Comparison of ENCODE assay signal across 20 cellular contexts in genomic region chr7:156889746-156890145, GRCh38. TPM values are rescaled to one million over a fixed set of nuclear protein-coding genes. Genes with fewer than 3 reads are reported as not detected.
DNase-seq lines count a peak whose midpoint lies in the region; ATAC-seq, FAIRE-seq and TF ChIP-seq lines count a peak whose summit lies in the region.
"Had no signal": no experiment of that assay in that cellular context is flagged by ENCODE, and none has a peak within 500 bp of the region (broad histone marks: within the 10 kb centered on the region; RNA-seq: fewer than 3 reads in every experiment).

No MANE protein-coding gene starts in this region.

- DNase-seq in HepG2 (ENCODE audit: low spot score) (no peak), right lobe of liver (no peak), IMR-90 (no peak), H1 (ENCODE audit: low read depth in 1 of 2, low spot score in 2 of 2) (no peak), type B pancreatic cell (ENCODE audit: extremely low spot score, unreplicated experiment) (no peak), occipital lobe (lab: John Stamatoyannopoulos, UW) (no peak), DMS53 treated with DMSO at 0.1 percent for 48 hours (lab: John Stamatoyannopoulos, UW; ENCODE audit: unreplicated experiment) (no peak)
- DNase-seq: CD4-positive, alpha-beta memory T cell; H9; MM.1S; NCI-H1930; NCI-H226; NCI-H524 had no signal

- H2BK20ac ChIP-seq in IMR-90 (ENCODE audit: low read depth, low read length) (no peak overlapping the region), H1 (ENCODE audit: low read length) (no peak overlapping the region)

- H3K4me1 ChIP-seq in HepG2 (ENCODE audit: insufficient read depth, low read length) (peaks cover 34% of the 10 kb centered on the region), right lobe of liver (peaks cover 0 to 4% (median 0%) of the 10 kb centered on the region in 4 donors), IMR-90 (ENCODE audit: control insufficient read depth, insufficient read depth, low read length) (peaks cover 2% of the 10 kb centered on the region; the same call in 1 of the 2 replicates), H1 (replicated peaks in 1 of 4; ENCODE audit: control insufficient read depth in 3 of 4, insufficient read depth in 4 of 4, low read length in 3 of 4) (peaks cover 0 to 4% (median 0%) of the 10 kb centered on the region in 4 experiments; a peak in 2 of 7 replicates)

- BruUV-seq in HepG2 (replicated peaks; lab: Mats Ljungman, UMichigan) (no TSS peak), IMR-90 (replicated peaks; lab: Mats Ljungman, UMichigan) (no TSS peak)

- peak overlapping the region; percentile 39 for H3K4me3 Mint-ChIP-seq in type B pancreatic cell
- H3K4me3 Mint-ChIP-seq: H9 had no signal

- H3K23ac ChIP-seq in IMR-90 (ENCODE audit: low read depth, low read length), result no peak overlapping the region
- no peak overlapping the region for H3K23ac ChIP-seq in H1 (ENCODE audit: insufficient read length)

- H2AK5ac ChIP-seq in IMR-90 (ENCODE audit: low read depth, low read length) (no peak overlapping the region), H1 (ENCODE audit: low read depth, low read length) (no peak overlapping the region)

- peaks cover 50% of the 10 kb centered on the region for H3K79me2 ChIP-seq in HepG2 (ENCODE audit: insufficient read depth, low read length)
- peaks cover 4 to 66% of the 10 kb centered on the region in 2 experiments; a peak in 3 of 4 replicates for H3K79me2 ChIP-seq in H1 (ENCODE audit: control insufficient read depth in 1 of 2, insufficient read depth in 2 of 2, low read length in 2 of 2)

- FAIRE-seq in HepG2 (lab: Jason Lieb, UNC) (peak; percentile 4), H1 (lab: Jason Lieb, UNC) (no peak)
- FAIRE-seq: GM12891, HTR-8/SVneo had no signal

- H3K27ac ChIP-seq in HepG2 (ENCODE audit: extremely low read length, insufficient read depth, low read length) (no peak overlapping the region), right lobe of liver (no peak overlapping the region), IMR-90 (ENCODE audit: insufficient read depth, low read length) (no peak overlapping the region), H1 (ENCODE audit: low read depth, low read length) (no peak overlapping the region)
- H3K27ac ChIP-seq: BLaER1, SJSA1 had no signal

- TF ChIP-seq CTCF in HepG2 (CRISPR knock-in tag; IDR thresholded peaks at IDR 0.05) (no peak), right lobe of liver (IDR thresholded peaks at IDR 0.05) (no peak), IMR-90 (conservative IDR thresholded peaks at IDR 0.05; ENCODE audit: low read depth, low read length) (no peak), H1 (IDR thresholded peaks at IDR 0.05; ENCODE audit: control extremely low read depth in 1 of 3, insufficient read depth in 1 of 3, low read depth in 1 of 3, low read length in 3 of 3) (no peak), type B pancreatic cell (conservative IDR thresholded peaks at IDR 0.05) (no peak)

- peaks cover 13% of the 10 kb centered on the region for H3K36me3 Mint-ChIP-seq in type B pancreatic cell

- TF ChIP-seq EP300 in HepG2 (IDR thresholded peaks at IDR 0.05; ENCODE audit: low read depth in 2 of 2, low read length in 2 of 2) (no peak), HepG2 (CRISPR knock-in tag; IDR thresholded peaks at IDR 0.05; ENCODE audit: borderline replicate concordance) (no peak), H1 (IDR thresholded peaks at IDR 0.05; ENCODE audit: borderline replicate concordance in 1 of 2, low read depth in 2 of 2, low read length in 2 of 2) (no peak)

- no peak overlapping the region for H2AK9ac ChIP-seq in IMR-90 (replicated peaks; ENCODE audit: low read depth, low read length, poor library complexity)

- H3K27me3 ChIP-seq in HepG2 (ENCODE audit: control insufficient read depth in 1 of 2, insufficient read depth in 2 of 2, low read length in 2 of 2) (no peaks in the 10 kb centered on the region; a peak in 1 of 5 replicates), right lobe of liver (no peaks in the 10 kb centered on the region), IMR-90 (ENCODE audit: control insufficient read depth, insufficient read depth, low read length) (no peaks in the 10 kb centered on the region), H1 (replicated peaks in 1 of 4; ENCODE audit: control insufficient read depth in 3 of 4, extremely low read depth in 1 of 4, insufficient read depth in 3 of 4, low read length in 3 of 4) (no peaks in the 10 kb centered on the region)
- H3K27me3 ChIP-seq: BLaER1, SJSA1 had no signal

- H3K4ac ChIP-seq in IMR-90 (ENCODE audit: low read depth, low read length), result no peak overlapping the region
- H3K4ac ChIP-seq in H1 (replicated peaks; ENCODE audit: insufficient read length, low read depth, low read length), result no peak overlapping the region

- H4K20me1 ChIP-seq in HepG2 (ENCODE audit: insufficient read depth, low read length) (peaks cover 6% of the 10 kb centered on the region; the same call in 1 of the 2 replicates), IMR-90 (ENCODE audit: insufficient read depth, low read length) (peaks cover 6% of the 10 kb centered on the region; the same call in 1 of the 2 replicates), H1 (replicated peaks in 1 of 2; ENCODE audit: control insufficient read depth in 1 of 2, insufficient read depth in 2 of 2, low read length in 2 of 2) (peaks cover 0 to 7% of the 10 kb centered on the region in 2 experiments)

- H2BK5ac ChIP-seq in IMR-90 (ENCODE audit: low read depth, low read length, poor library complexity, severe bottlenecking) (no peak overlapping the region), H1 (ENCODE audit: low read depth, low read length) (no peak overlapping the region)

- ATAC-seq in HepG2 (no peak), right lobe of liver (no peak), IMR-90 (ENCODE audit: low read depth) (no peak), HG03280 (IDR thresholded peaks at IDR 0.05; ENCODE audit: unreplicated experiment) (no peak)
- ATAC-seq: Right ventricle myocardium inferior had no signal

- no peak overlapping the region for H3K27ac Mint-ChIP-seq in type B pancreatic cell

- H3K18ac ChIP-seq in IMR-90 (ENCODE audit: low read depth, low read length), result no peak overlapping the region
- H3K18ac ChIP-seq in H1 (ENCODE audit: extremely low read depth, low read length), result no peak overlapping the region

- H3K36me3 ChIP-seq in HepG2 (replicated peaks in 1 of 2; ENCODE audit: control insufficient read depth in 1 of 2, insufficient read depth in 2 of 2, low read length in 2 of 2) (0 out of 5 replicates have a peak, but pooled peaks cover 0 to 4% of the 10 kb centered on the region in 2 experiments), right lobe of liver (no peaks in the 10 kb centered on the region), IMR-90 (ENCODE audit: control insufficient read depth, insufficient read depth, low read length) (no peaks in the 10 kb centered on the region), H1 (ENCODE audit: control insufficient read depth in 2 of 4, insufficient read depth in 4 of 4, low read length in 3 of 4) (no peaks in the 10 kb centered on the region; a peak in 1 of 8 replicates)

- 86% methylated on average over 4 of the region's 4 CpGs for WGBS in HepG2 (ENCODE audit: low lambda C conversion rate)
- 80% methylated on average over 2 of the region's 4 CpGs for WGBS in right lobe of liver (ENCODE audit: insufficient coverage, low coverage, low lambda C conversion rate, missing lambda C conversion rate)
- no CpG with 5 or more reads among the region's 4 CpGs for WGBS in IMR-90 (ENCODE audit: extremely low coverage in 2 of 2, insufficient read length in 1 of 2), 2 experiments
- WGBS in H1 (ENCODE audit: extremely low coverage in 1 of 2, insufficient coverage in 1 of 2, insufficient read length in 1 of 2, insufficient replicate concordance in 2 of 2, low coverage in 1 of 2, low lambda C conversion rate in 2 of 2, missing lambda C conversion rate in 1 of 2), 2 experiments, result 94% methylated on average over 4 of the region's 4 CpGs; no CpG with 5 or more reads in 1 of the 2 experiments

- H4K91ac ChIP-seq in IMR-90 (ENCODE audit: insufficient read depth, low read depth, low read length) (no peak overlapping the region), H1 (replicated peaks; ENCODE audit: insufficient read length, low read length) (no peak overlapping the region)

- no peaks in the 10 kb centered on the region for H3K9me3 Mint-ChIP-seq in type B pancreatic cell
- H3K9me3 Mint-ChIP-seq: CD4-positive, alpha-beta memory T cell; IgD-negative memory B cell had no signal

- TF ChIP-seq RAD21 in HepG2 (CRISPR knock-in tag; IDR thresholded peaks at IDR 0.05) (no peak), IMR-90 (IDR thresholded peaks at IDR 0.05; ENCODE audit: low read length) (no peak), H1 (IDR thresholded peaks at IDR 0.05 in 1 of 2, conservative IDR thresholded peaks at IDR 0.05 in 1 of 2; ENCODE audit: low read depth in 2 of 2, low read length in 2 of 2) (no peak)

- H2BK15ac ChIP-seq in IMR-90 (ENCODE audit: low read depth, low read length) (no peak overlapping the region), H1 (ENCODE audit: low read length) (no peak overlapping the region)

- in situ Hi-C loops in HepG2 (cut with HindIII; ENCODE audit: extremely low pct_ligation_motif_present, low pct_unique_long_range_greater_than_20kb), result no loop called here
- in situ Hi-C loops in IMR-90 (cut with MboI; ENCODE audit: low sequenced_read_pairs), result no loop called here

- no peak overlapping the region for H2BK12ac ChIP-seq in H1 (ENCODE audit: low read depth, low read length)

- H3K14ac ChIP-seq in IMR-90 (replicated peaks; ENCODE audit: low read depth, low read length), result no peak overlapping the region
- H3K14ac ChIP-seq in H1 (ENCODE audit: insufficient read length), result no peak overlapping the region

- POLR2A ChIA-PET in HepG2 (lab: Yijun Ruan, JAX) (no interaction called here), IMR-90 (lab: Charles Lee; ENCODE audit: unreplicated experiment) (no interaction called here), H1 (lab: Charles Lee; ENCODE audit: partially characterized antibody) (no interaction called here)

- H3K9me3 ChIP-seq in HepG2 (ENCODE audit: low read length) (no peaks in the 10 kb centered on the region), right lobe of liver (no peaks in the 10 kb centered on the region), IMR-90 (ENCODE audit: control insufficient read depth, insufficient read depth, low read length) (no peaks in the 10 kb centered on the region), H1 (ENCODE audit: insufficient read depth in 2 of 2, low read depth in 1 of 2, low read length in 1 of 2) (no peaks in the 10 kb centered on the region)
- H3K9me3 ChIP-seq: BLaER1 had no signal

- H2AFZ ChIP-seq in HepG2 (ENCODE audit: low read length) (no peak overlapping the region), IMR-90 (replicated peaks; ENCODE audit: low read length, poor library complexity) (no peak overlapping the region), H1 (ENCODE audit: low read length) (no peak overlapping the region)

- H3K23me2 ChIP-seq in H1 (ENCODE audit: low read depth, low read length), result 0 out of 2 replicates have a peak, but pooled peaks cover 3% of the 10 kb centered on the region

- H3K9me1 ChIP-seq in IMR-90 (ENCODE audit: insufficient read depth, low read length), result no peaks in the 10 kb centered on the region

- H4K5ac ChIP-seq in IMR-90 (ENCODE audit: low read depth, low read length) (no peak overlapping the region), H1 (ENCODE audit: insufficient read length, low read depth, low read length) (no peak overlapping the region)

- no peak overlapping the region for H3K56ac ChIP-seq in IMR-90 (ENCODE audit: extremely low read depth, insufficient read depth, low read length)
- no peak overlapping the region for H3K56ac ChIP-seq in H1 (replicated peaks; ENCODE audit: insufficient read length, low read depth, low read length)

- H3K79me1 ChIP-seq in IMR-90 (ENCODE audit: low read depth in 1 of 2, low read length in 2 of 2) (peaks cover 12 to 16% of the 10 kb centered on the region in 2 experiments; a peak in 3 of 4 replicates), H1 (ENCODE audit: low read depth, low read length) (peaks cover 8% of the 10 kb centered on the region)

- CTCF ChIA-PET in HepG2 (lab: Yijun Ruan, JAX; ENCODE audit: low intra/inter-chr PET ratio, low total read pairs) (no interaction called here), IMR-90 (lab: Yijun Ruan, JAX) (no interaction called here), H1 (lab: Charles Lee; ENCODE audit: partially characterized antibody) (no interaction called here)

- dilution Hi-C loops in IMR-90 (cut with HindIII; ENCODE audit: low sequenced_read_pairs, unreplicated experiment), result no loop called here

- TF ChIP-seq POLR2A in HepG2 (IDR thresholded peaks at IDR 0.05; ENCODE audit: insufficient read depth in 1 of 2, low read depth in 2 of 2, low read length in 2 of 2) (no peak), right lobe of liver (IDR thresholded peaks at IDR 0.05) (no peak), IMR-90 (IDR thresholded peaks at IDR 0.05; ENCODE audit: low read depth, low read length) (no peak), H1 (IDR thresholded peaks at IDR 0.05; ENCODE audit: control extremely low read depth in 1 of 2, low read depth in 2 of 2, low read length in 2 of 2) (no peak)

- no peak overlapping the region for H3K4me3 ChIP-seq in HepG2 (replicated peaks in 1 of 3; ENCODE audit: insufficient read depth in 1 of 3, low read depth in 2 of 3, low read length in 3 of 3)
- no peak overlapping the region for H3K4me3 ChIP-seq in right lobe of liver
- no peak overlapping the region for H3K4me3 ChIP-seq in IMR-90 (ENCODE audit: insufficient read depth, low read depth, low read length)
- no peak overlapping the region for H3K4me3 ChIP-seq in H1 (ENCODE audit: extremely low read depth in 1 of 4, insufficient read depth in 2 of 4, low read depth in 3 of 4, low read length in 4 of 4)
- H3K4me3 ChIP-seq: BLaER1, SJSA1 had no signal

- H3K9ac ChIP-seq in HepG2 (ENCODE audit: insufficient read depth, low read depth, low read length) (no peak overlapping the region), IMR-90 (ENCODE audit: low read depth, low read length) (no peak overlapping the region), H1 (replicated peaks in 1 of 4; ENCODE audit: extremely low read depth in 1 of 4, low read depth in 3 of 4, low read length in 3 of 4) (no peak overlapping the region)
- H3K9ac ChIP-seq: BLaER1 had no signal

- H4K8ac ChIP-seq in IMR-90 (ENCODE audit: low read depth in 2 of 2, low read length in 2 of 2) (no peak overlapping the region), H1 (ENCODE audit: extremely low read depth, insufficient read depth, low read length) (no peak overlapping the region)

- H2BK120ac ChIP-seq in IMR-90 (ENCODE audit: low read depth, low read length), result no peak overlapping the region
- H2BK120ac ChIP-seq in H1 (replicated peaks; ENCODE audit: low read depth, low read length), result no peak overlapping the region

- H3K27me3 Mint-ChIP-seq in type B pancreatic cell, result no peaks in the 10 kb centered on the region
- H3K27me3 Mint-ChIP-seq: CD4-positive, alpha-beta memory T cell; IgD-negative memory B cell had no signal

- H3K4me2 ChIP-seq in HepG2 (ENCODE audit: low read depth, low read length) (no peak overlapping the region), IMR-90 (ENCODE audit: low read depth, low read length) (no peak overlapping the region), H1 (ENCODE audit: insufficient read depth in 1 of 2, low read depth in 2 of 2, low read length in 2 of 2) (no peak overlapping the region)
- H3K4me2 ChIP-seq: BLaER1 had no signal

- intact Hi-C loops in HepG2 (cut with micrococcal nuclease; ENCODE audit: unreplicated experiment), result no loop called here
- intact Hi-C loops in right lobe of liver (cut with DNase I), result no loop called here
- intact Hi-C loops in IMR-90 (cut with micrococcal nuclease), result no loop called here

- H3K4me1 Mint-ChIP-seq in type B pancreatic cell (ENCODE audit: unreplicated experiment), result peaks cover 10% of the 10 kb centered on the region

RNA-seq across cellular contexts. Expression of gene LMBR1, which starts 3.2 kb away (rescaled TPM):
- total RNA-seq in HepG2 (2016; rRNA removed; fragmentation: Illumina TruSeq; extraction: Trizol), result 30.4 and 39.6 TPM in 2 replicates
- total RNA-seq in HepG2 (2016; cell fraction: cytosol; rRNA removed; fragmentation: Illumina TruSeq; extraction: Trizol; ENCODE audit: low read depth), result 32.2 and 34.5 TPM in 2 replicates
- 31.7 and 39.8 TPM in 2 replicates for total RNA-seq in HepG2 (2016; cell fraction: insoluble cytoplasmic fraction; rRNA removed; fragmentation: Illumina TruSeq; extraction: Trizol)
- 35.2 and 35.7 TPM in 2 replicates for total RNA-seq in HepG2 (2016; cell fraction: membrane; rRNA removed; fragmentation: Illumina TruSeq; extraction: Trizol)
- 74.2 and 80.7 TPM in 2 replicates for total RNA-seq in HepG2 (2016; cell fraction: nucleus; rRNA removed; fragmentation: Illumina TruSeq; extraction: Trizol)
- 18.7 and 20.9 TPM in 2 replicates for polyA plus RNA-seq in HepG2 (2011; rRNA removed)
- polyA plus RNA-seq in HepG2 (2011; cell fraction: cytosol; rRNA removed), result 14.8 and 17.5 TPM in 2 replicates
- 48.7 and 53.2 TPM in 2 replicates for polyA plus RNA-seq in HepG2 (2011; cell fraction: nucleus; rRNA removed)
- 16.2 and 18.9 TPM in 2 replicates for polyA plus RNA-seq in HepG2 (2012)
- polyA plus RNA-seq in HepG2 (2016; cell fraction: cytosol; fragmentation: Illumina TruSeq; extraction: Trizol; ENCODE audit: low read depth), result 6.0 and 6.1 TPM in 2 replicates
- 24.4 and 27.6 TPM in 2 replicates for polyA plus RNA-seq in HepG2 (2016; cell fraction: insoluble cytoplasmic fraction; fragmentation: Illumina TruSeq; extraction: Trizol; ENCODE audit: low read depth)
- polyA plus RNA-seq in HepG2 (2016; cell fraction: membrane; fragmentation: Illumina TruSeq; extraction: Trizol; ENCODE audit: low read depth), result 16.2 and 17.5 TPM in 2 replicates
- polyA plus RNA-seq in HepG2 (2016; cell fraction: nucleus; fragmentation: Illumina TruSeq; extraction: Trizol; ENCODE audit: insufficient read depth, low read depth), result 38.6 and 52.3 TPM in 2 replicates
- 52.9 and 78.7 TPM in 2 replicates for polyA minus RNA-seq in HepG2 (2011; rRNA and poly(A)+ RNA removed; ENCODE audit: low replicate concordance)
- polyA minus RNA-seq in HepG2 (2011; cell fraction: cytosol; rRNA and poly(A)+ RNA removed), result 24.6 and 26.7 TPM in 2 replicates
- polyA minus RNA-seq in HepG2 (2011; cell fraction: nucleus; rRNA and poly(A)+ RNA removed), result 160 and 168 TPM in 2 replicates
- 10 to 100 TPM; 25.1 to 34.5 (median 31.7) TPM for total RNA-seq in right lobe of liver
- total RNA-seq in IMR-90 (2012; rRNA removed), result 19.9 and 30.3 TPM in 2 replicates
- 9.3 and 11.9 TPM in 2 replicates for polyA plus RNA-seq in IMR-90 (2012; rRNA removed)
- polyA plus RNA-seq in IMR-90 (2012; cell fraction: cytosol; rRNA removed), result 5.0 and 12.5 TPM in 2 replicates
- polyA plus RNA-seq in IMR-90 (2012; cell fraction: nucleus; rRNA removed; ENCODE audit: low replicate concordance), result 11.8 and 15.5 TPM in 2 replicates
- total RNA-seq in H1 (2021; fragmentation: NEBNext Ultra II Directional; extraction: Animal tissue kit (Norgen Biotek cat#: 25700)), result 62.9 and 70.4 TPM in 2 replicates
- 15.1 and 17.6 TPM in 2 replicates for polyA plus RNA-seq in H1 (2011; rRNA removed)
- polyA plus RNA-seq in H1 (2011; cell fraction: cytosol; rRNA removed), result 21.2 TPM
- 29.5 TPM for polyA plus RNA-seq in H1 (2011; cell fraction: nucleus; rRNA removed)
- 24.8 to 30.6 TPM (median 27.9 TPM) in 4 replicates for polyA plus RNA-seq in H1 (2012, experiment 1 of 2)
- polyA plus RNA-seq in H1 (2012, experiment 2 of 2), result 2.8 TPM
- polyA plus RNA-seq in H1 (2013, experiment 1 of 2), result 41.0 TPM
- polyA plus RNA-seq in H1 (2013, experiment 2 of 2), result 47.7 TPM
- polyA minus RNA-seq in H1 (2011; rRNA and poly(A)+ RNA removed), result 70.4 and 72.0 TPM in 2 replicates
- 34.4 TPM for polyA minus RNA-seq in H1 (2011; cell fraction: cytosol; rRNA and poly(A)+ RNA removed)
- 136 TPM for polyA minus RNA-seq in H1 (2011; cell fraction: nucleus; rRNA and poly(A)+ RNA removed)
- 69.1 and 74.1 TPM in 2 replicates for total RNA-seq in type B pancreatic cell (ENCODE audit: low replicate concordance)
- 235 TPM for total RNA-seq in occipital lobe

RNA-seq across cellular contexts. Expression of gene NOM1, which starts 59.8 kb away (rescaled TPM):
- total RNA-seq in HepG2 (2016; rRNA removed; fragmentation: Illumina TruSeq; extraction: Trizol) (17.3 and 26.2 TPM in 2 replicates), right lobe of liver (10 to 100 TPM in 1 of 6 experiments, 1 to 10 TPM in 5; 6.1 to 10.2 (median 8.1) TPM), IMR-90 (2012; rRNA removed) (15.4 and 16.4 TPM in 2 replicates), type B pancreatic cell (ENCODE audit: low replicate concordance) (22.3 and 26.9 TPM in 2 replicates), occipital lobe (27.5 TPM)
- 19.4 and 19.6 TPM in 2 replicates for total RNA-seq in HepG2 (2016; cell fraction: cytosol; rRNA removed; fragmentation: Illumina TruSeq; extraction: Trizol; ENCODE audit: low read depth)
- 17.8 and 29.8 TPM in 2 replicates for total RNA-seq in HepG2 (2016; cell fraction: insoluble cytoplasmic fraction; rRNA removed; fragmentation: Illumina TruSeq; extraction: Trizol)
- total RNA-seq in HepG2 (2016; cell fraction: membrane; rRNA removed; fragmentation: Illumina TruSeq; extraction: Trizol), result 9.5 and 9.7 TPM in 2 replicates
- 38.8 and 47.6 TPM in 2 replicates for total RNA-seq in HepG2 (2016; cell fraction: nucleus; rRNA removed; fragmentation: Illumina TruSeq; extraction: Trizol)
- polyA plus RNA-seq in HepG2 (2011; rRNA removed) (14.0 and 14.2 TPM in 2 replicates), IMR-90 (2012; rRNA removed) (14.3 and 15.3 TPM in 2 replicates), H1 (2011; rRNA removed) (10.6 and 16.7 TPM in 2 replicates)
- 3.9 and 4.6 TPM in 2 replicates for polyA plus RNA-seq in HepG2 (2011; cell fraction: cytosol; rRNA removed)
- 31.2 and 37.8 TPM in 2 replicates for polyA plus RNA-seq in HepG2 (2011; cell fraction: nucleus; rRNA removed)
- polyA plus RNA-seq in HepG2 (2012), result 12.8 and 13.3 TPM in 2 replicates
- 0.77 and 1.1 TPM in 2 replicates for polyA plus RNA-seq in HepG2 (2016; cell fraction: cytosol; fragmentation: Illumina TruSeq; extraction: Trizol; ENCODE audit: low read depth)
- polyA plus RNA-seq in HepG2 (2016; cell fraction: insoluble cytoplasmic fraction; fragmentation: Illumina TruSeq; extraction: Trizol; ENCODE audit: low read depth), result 13.4 and 13.7 TPM in 2 replicates
- polyA plus RNA-seq in HepG2 (2016; cell fraction: membrane; fragmentation: Illumina TruSeq; extraction: Trizol; ENCODE audit: low read depth), result 2.3 and 2.8 TPM in 2 replicates
- polyA plus RNA-seq in HepG2 (2016; cell fraction: nucleus; fragmentation: Illumina TruSeq; extraction: Trizol; ENCODE audit: insufficient read depth, low read depth), result 57.7 and 61.6 TPM in 2 replicates
- 25.8 and 45.7 TPM in 2 replicates for polyA minus RNA-seq in HepG2 (2011; rRNA and poly(A)+ RNA removed; ENCODE audit: low replicate concordance)
- 5.3 and 6.9 TPM in 2 replicates for polyA minus RNA-seq in HepG2 (2011; cell fraction: cytosol; rRNA and poly(A)+ RNA removed)
- 44.3 and 51.8 TPM in 2 replicates for polyA minus RNA-seq in HepG2 (2011; cell fraction: nucleus; rRNA and poly(A)+ RNA removed)
- polyA plus RNA-seq in IMR-90 (2012; cell fraction: cytosol; rRNA removed), result 3.5 and 6.4 TPM in 2 replicates
- 29.4 and 48.6 TPM in 2 replicates for polyA plus RNA-seq in IMR-90 (2012; cell fraction: nucleus; rRNA removed; ENCODE audit: low replicate concordance)
- total RNA-seq in H1 (2021; fragmentation: NEBNext Ultra II Directional; extraction: Animal tissue kit (Norgen Biotek cat#: 25700)), result 29.1 and 31.6 TPM in 2 replicates
- 16.5 TPM for polyA plus RNA-seq in H1 (2011; cell fraction: cytosol; rRNA removed)
- polyA plus RNA-seq in H1 (2011; cell fraction: nucleus; rRNA removed), result 48.8 TPM
- 17.6 to 29.3 TPM (median 21.3 TPM) in 4 replicates for polyA plus RNA-seq in H1 (2012, experiment 1 of 2)
- 4.1 TPM for polyA plus RNA-seq in H1 (2012, experiment 2 of 2)
- 13.8 TPM for polyA plus RNA-seq in H1 (2013, experiment 1 of 2)
- 13.1 TPM for polyA plus RNA-seq in H1 (2013, experiment 2 of 2)
- 24.8 and 31.5 TPM in 2 replicates for polyA minus RNA-seq in H1 (2011; rRNA and poly(A)+ RNA removed)
- 18.3 TPM for polyA minus RNA-seq in H1 (2011; cell fraction: cytosol; rRNA and poly(A)+ RNA removed)
- 51.7 TPM for polyA minus RNA-seq in H1 (2011; cell fraction: nucleus; rRNA and poly(A)+ RNA removed)

Comparison
In these comparisons a context has a peak if more than half of its experiments do, and no peak if none do; other contexts are left out.
1. Of the 41 proteins assayed by ChIP-seq in both HepG2 and H1: peak only in HepG2: none; only in H1: none; in both: CEBPB; in neither: 40.